ENCODE assay signal across 16 cellular contexts in genomic region chr15:44029940-44030568, GRCh38.
DNase-seq lines count a peak whose midpoint lies in the region; ATAC-seq, FAIRE-seq and TF ChIP-seq lines count a peak whose summit lies in the region.
"Had no signal": no experiment of that assay in that cellular context is flagged by ENCODE, and none has a peak within 500 bp of the region (broad histone marks: within the 10 kb centered on the region; RNA-seq: fewer than 3 reads in every experiment).

No MANE protein-coding gene starts in this region.

- H3K4me3 Mint-ChIP-seq in GM23338 (no peak overlapping the region), WTC11 (no peak overlapping the region)
- H3K4me3 Mint-ChIP-seq: CD8-positive, alpha-beta T cell; central memory CD8-positive, alpha-beta T cell had no signal

- FAIRE-seq in kidney (lab: Jason Lieb, UNC): no peak
- FAIRE-seq in D721Med (lab: Jason Lieb, UNC): no peak
- FAIRE-seq: RCC 7860, TTC549 had no signal

- H3F3A ChIP-seq in GM23338 (replicated peaks; ENCODE audit: low read depth): no peaks in the 10 kb centered on the region

- intact Hi-C loops in kidney (cut with DNase I): no loop called here

- H3K9ac ChIP-seq in kidney (ENCODE audit: low read length in 2 of 2): no peak overlapping the region

- H3K9me3 ChIP-seq in kidney (ENCODE audit: control insufficient read depth in 1 of 2, low read length in 2 of 2): no peaks in the 10 kb centered on the region
- H3K9me3 ChIP-seq: esophagus muscularis mucosa had no signal

- no peaks in the 10 kb centered on the region for H3K79me2 ChIP-seq in GM23338 (replicated peaks; ENCODE audit: insufficient read depth)

- no peak for TF ChIP-seq CTCF in GM23338 (conservative IDR thresholded peaks at IDR 0.05; ENCODE audit: low read depth in 2 of 2)
- TF ChIP-seq CTCF in WTC11 (IDR thresholded peaks at IDR 0.05): no peak
- TF ChIP-seq CTCF in kidney (IDR thresholded peaks at IDR 0.05; ENCODE audit: borderline replicate concordance, extremely low read depth, insufficient read depth): no peak
- TF ChIP-seq CTCF in D721Med (IDR thresholded peaks at IDR 0.05; ENCODE audit: insufficient read depth, missing control alignments): no peak

- H2AFZ ChIP-seq in GM23338: no peak overlapping the region

- no peaks in the 10 kb centered on the region for H3K9me2 ChIP-seq in GM23338 (ENCODE audit: insufficient read depth)

- H3K27ac ChIP-seq in GM23338 (ENCODE audit: low read depth) (0 out of 2 replicates have a peak overlapping the region, but pooled peaks have one; percentile 45), kidney (ENCODE audit: low read depth in 2 of 2, low read length in 2 of 2) (no peak overlapping the region)
- H3K27ac ChIP-seq: esophagus muscularis mucosa had no signal

- peaks cover 22% of the 10 kb centered on the region for H3K4me1 ChIP-seq in GM23338 (ENCODE audit: insufficient read depth)
- H3K4me1 ChIP-seq in kidney (ENCODE audit: control insufficient read depth in 1 of 2, insufficient read depth in 1 of 2, low read depth in 1 of 2, low read length in 2 of 2): no peaks in the 10 kb centered on the region

- peak overlapping the region; percentile 15; the same call in 1 of the 2 replicates for H3K4me2 ChIP-seq in GM23338

- no peaks in the 10 kb centered on the region for H3K27me3 Mint-ChIP-seq in GM23338 (ENCODE audit: insufficient read depth, low read depth, poor library complexity)
- H3K27me3 Mint-ChIP-seq in WTC11 (ENCODE audit: low read depth): no peaks in the 10 kb centered on the region

- DNase-seq in GM23338 (ENCODE audit: low spot score): no peak
- DNase-seq in WTC11 (ENCODE audit: low spot score): no peak
- peak; percentile 56 for DNase-seq in fibroblast of peridontal ligament (ENCODE audit: extremely low read depth)
- peak; percentile 78 for DNase-seq in renal cortical epithelial cell (ENCODE audit: low read depth)
- DNase-seq in kidney: no peak
- DNase-seq in D721Med (ENCODE audit: insufficient read length, low spot score): no peak
- DNase-seq: activated gamma-delta T cell treated with Interleukin-2 at 50 U/mL for 16 hours; CD8-positive, alpha-beta T cell; GDM1; NCI-H524 treated with DMSO at 0.1 percent for 48 hours had no signal

- POLR2A ChIA-PET in WTC11 (lab: Charles Lee): no interaction called here

- no peaks in the 10 kb centered on the region for H3K36me3 ChIP-seq in GM23338 (ENCODE audit: insufficient read depth)
- H3K36me3 ChIP-seq in kidney (ENCODE audit: control insufficient read depth in 1 of 2, insufficient read depth in 2 of 2, low read length in 2 of 2): no peaks in the 10 kb centered on the region
- H3K36me3 ChIP-seq: esophagus muscularis mucosa had no signal

- CTCF ChIA-PET in WTC11 (lab: Charles Lee): no interaction called here

- no peaks in the 10 kb centered on the region for H3K36me3 Mint-ChIP-seq in GM23338 (ENCODE audit: low read depth)
- H3K36me3 Mint-ChIP-seq in WTC11: no peaks in the 10 kb centered on the region
- H3K36me3 Mint-ChIP-seq: CD8-positive, alpha-beta T cell had no signal

- H3K27ac Mint-ChIP-seq in GM23338 (no peak overlapping the region), WTC11 (peak overlapping the region; percentile 24; the same call in 1 of the 2 replicates)
- H3K27ac Mint-ChIP-seq: CD8-positive, alpha-beta T cell had no signal

- H3K4me3 ChIP-seq in GM23338: no peak overlapping the region
- H3K4me3 ChIP-seq in kidney (ENCODE audit: low read length in 2 of 2): no peak overlapping the region
- H3K4me3 ChIP-seq: esophagus muscularis mucosa had no signal

- H3K4me1 Mint-ChIP-seq in GM23338 (peaks cover 26% of the 10 kb centered on the region), WTC11 (peaks cover 26% of the 10 kb centered on the region)
- H3K4me1 Mint-ChIP-seq: central memory CD8-positive, alpha-beta T cell had no signal

- no peak for ATAC-seq in GM23338
- no peak for ATAC-seq in WTC11
- ATAC-seq in GM18861 (IDR thresholded peaks at IDR 0.05; ENCODE audit: unreplicated experiment): no peak
- ATAC-seq: CD8-positive, alpha-beta T cell; sciatic nerve had no signal

- no peaks in the 10 kb centered on the region for H3K27me3 ChIP-seq in GM23338 (ENCODE audit: insufficient read depth)
- H3K27me3 ChIP-seq: esophagus muscularis mucosa had no signal

- no peaks in the 10 kb centered on the region; the same call in 2 of the 3 replicates for H3K9me3 Mint-ChIP-seq in GM23338
- peaks cover 6% of the 10 kb centered on the region; the same call in 1 of the 2 replicates for H3K9me3 Mint-ChIP-seq in WTC11
- H3K9me3 Mint-ChIP-seq: CD8-positive, alpha-beta T cell; central memory CD8-positive, alpha-beta T cell had no signal

- no peaks in the 10 kb centered on the region for H4K20me1 ChIP-seq in GM23338 (replicated peaks; ENCODE audit: insufficient read depth)

TF ChIP-seq in GM23338, 12 proteins besides CTCF, POLR2A, EP300 and RAD21 (continues in another document):
- TF ChIP-seq EZH2phosphoT487 (IDR thresholded peaks at IDR 0.05; ENCODE audit: unreplicated experiment): no peak
- TF ChIP-seq EZH2 (IDR thresholded peaks at IDR 0.05; ENCODE audit: low read depth, unreplicated experiment): no peak
- TF ChIP-seq JUNB (IDR thresholded peaks at IDR 0.05; ENCODE audit: unreplicated experiment): no peak

TF ChIP-seq in WTC11, 78 proteins besides CTCF, POLR2A, EP300 and RAD21 (continues in another document):
- TF ChIP-seq PRDM15 (CRISPR knock-in tag; IDR thresholded peaks at IDR 0.05) (no peak), MLX (CRISPR knock-in tag; IDR thresholded peaks at IDR 0.05) (no peak), SP1 (CRISPR knock-in tag; conservative IDR thresholded peaks at IDR 0.05) (no peak), ZNF425 (CRISPR knock-in tag; conservative IDR thresholded peaks at IDR 0.05) (no peak), GTF2I (CRISPR knock-in tag; conservative IDR thresholded peaks at IDR 0.05) (no peak)

Comparison
In these comparisons a context has a peak if more than half of its experiments do, and no peak if none do; other contexts are left out.
1. DNase-seq: peak in fibroblast of peridontal ligament (single experiment) and renal cortical epithelial cell (single experiment); none in GM23338 (single experiment), WTC11 (single experiment), kidney (single experiment) and D721Med (single experiment).